1 cellular context compared by ENCODE assay signal in the genomic region with DNA sequence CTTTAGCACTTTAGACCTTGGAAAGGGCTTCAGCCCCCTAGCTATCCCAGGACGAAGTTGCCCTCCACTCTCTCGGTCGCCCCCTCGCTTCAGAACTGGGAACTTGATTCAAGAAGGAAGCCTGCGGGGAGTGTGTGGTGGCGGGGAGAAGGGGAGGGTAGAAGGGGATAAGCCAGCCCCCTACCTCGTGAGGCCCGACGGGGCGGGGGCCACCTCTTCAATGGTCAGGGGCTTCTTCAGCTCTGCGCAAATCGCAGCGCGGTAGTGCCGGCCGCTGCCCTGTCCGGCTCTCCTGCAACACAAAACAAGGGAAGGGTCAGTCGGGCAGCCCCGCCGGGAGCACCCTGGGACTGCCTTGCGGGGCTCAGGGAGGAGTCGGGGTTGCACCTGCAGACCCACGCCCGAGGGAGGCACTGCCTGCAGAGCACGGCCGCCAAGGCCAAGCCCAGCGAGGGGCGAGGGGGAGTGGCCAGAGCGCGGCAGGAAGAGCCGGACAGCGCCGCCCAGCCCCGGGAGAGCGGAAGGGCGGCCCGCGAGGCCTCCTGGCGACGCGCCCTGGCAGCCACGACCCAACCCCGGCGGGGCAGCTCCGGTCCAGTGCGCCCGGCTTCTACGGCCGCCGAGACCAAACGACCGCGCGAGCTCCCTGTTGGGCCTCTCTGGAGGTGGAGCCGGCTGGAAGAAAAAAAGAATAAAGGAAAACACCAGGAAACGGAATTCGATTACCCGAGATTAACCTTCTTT.
TF ChIP-seq lines count a peak whose summit lies in the region.

No MANE protein-coding gene starts in this region.

TF ChIP-seq in SK-N-SH treated with all-trans-retinoic acid at 6 μM for 48 hours, 23 proteins besides CTCF, POLR2A, EP300 and RAD21 (continued from another document):
- TF ChIP-seq, protein P1, sequence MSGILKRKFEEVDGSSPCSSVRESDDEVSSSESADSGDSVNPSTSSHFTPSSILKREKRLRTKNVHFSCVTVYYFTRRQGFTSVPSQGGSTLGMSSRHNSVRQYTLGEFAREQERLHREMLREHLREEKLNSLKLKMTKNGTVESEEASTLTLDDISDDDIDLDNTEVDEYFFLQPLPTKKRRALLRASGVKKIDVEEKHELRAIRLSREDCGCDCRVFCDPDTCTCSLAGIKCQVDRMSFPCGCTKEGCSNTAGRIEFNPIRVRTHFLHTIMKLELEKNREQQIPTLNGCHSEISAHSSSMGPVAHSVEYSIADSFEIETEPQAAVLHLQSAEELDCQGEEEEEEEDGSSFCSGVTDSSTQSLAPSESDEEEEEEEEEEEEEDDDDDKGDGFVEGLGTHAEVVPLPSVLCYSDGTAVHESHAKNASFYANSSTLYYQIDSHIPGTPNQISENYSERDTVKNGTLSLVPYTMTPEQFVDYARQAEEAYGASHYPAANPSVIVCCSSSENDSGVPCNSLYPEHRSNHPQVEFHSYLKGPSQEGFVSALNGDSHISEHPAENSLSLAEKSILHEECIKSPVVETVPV (CRISPR knock-in tag; IDR thresholded peaks at IDR 0.05): no peak
- TF ChIP-seq CSDC2 (CRISPR knock-in tag; IDR thresholded peaks at IDR 0.05) (no peak), GLIS3 (CRISPR knock-in tag; IDR thresholded peaks at IDR 0.05) (no peak), ZNF565 (CRISPR knock-in tag; conservative IDR thresholded peaks at IDR 0.05; ENCODE audit: low read depth) (no peak), ZNF70 (CRISPR knock-in tag; IDR thresholded peaks at IDR 0.05) (no peak), PATZ1 (CRISPR knock-in tag; IDR thresholded peaks at IDR 0.05; ENCODE audit: borderline replicate concordance) (no peak), ZNF8 (CRISPR knock-in tag; IDR thresholded peaks at IDR 0.05) (no peak)
